In the genomic region with DNA sequence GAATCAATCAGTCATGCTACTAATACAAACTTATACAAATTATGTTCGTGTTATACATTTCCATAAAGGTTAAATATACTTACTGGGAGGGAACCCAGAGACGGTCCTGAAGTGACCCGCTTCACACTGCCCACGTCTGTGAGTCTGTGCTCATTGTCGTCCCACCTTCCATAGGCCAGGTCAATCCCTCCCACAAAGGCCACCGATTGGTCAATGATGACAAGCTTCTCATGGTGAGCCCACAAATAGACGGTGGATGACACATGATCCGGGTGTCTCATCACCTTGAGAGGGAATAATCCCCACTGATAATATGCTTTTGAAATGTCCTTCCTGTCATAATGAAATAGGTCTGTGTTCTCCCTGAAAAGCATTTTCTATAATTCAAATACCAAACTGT, we compare ENCODE assay signal across 19 cellular contexts.
DNase-seq lines count a peak whose midpoint lies in the region; ATAC-seq and TF ChIP-seq lines count a peak whose summit lies in the region.
"Had no signal": no experiment of that assay in that cellular context is flagged by ENCODE, and none has a peak within 500 bp of the region (broad histone marks: within the 10 kb centered on the region; RNA-seq: fewer than 3 reads in every experiment).

No MANE protein-coding gene starts in this region.

- no peak for TF ChIP-seq CTCF in nephron (IDR thresholded peaks at IDR 0.05; ENCODE audit: unreplicated experiment in 3 of 3)
- no peak for TF ChIP-seq CTCF in activated CD8-positive, alpha-beta T cell treated with anti-CD3 and anti-CD28 coated beads for 36 hours (IDR thresholded peaks at IDR 0.05)
- no peak for TF ChIP-seq CTCF in dorsolateral prefrontal cortex (IDR thresholded peaks at IDR 0.05 in 54 of 56, conservative IDR thresholded peaks at IDR 0.05 in 2 of 56; ENCODE audit: low read depth in 1 of 56, partially characterized antibody in 56 of 56)

- POLR2A ChIA-PET in activated CD8-positive, alpha-beta T cell treated with anti-CD3 and anti-CD28 coated beads for 36 hours (lab: Charles Lee): no interaction called here

- DNase-seq in ELR (ENCODE audit: low read depth): peak; percentile 27
- DNase-seq in SK-MEL-5 (ENCODE audit: low read depth, low spot score): peak; percentile 11
- DNase-seq in left cardiac atrium: peak; percentile 42
- DNase-seq in activated CD8-positive, alpha-beta T cell treated with anti-CD3 and anti-CD28 coated beads for 36 hours: no peak
- no peak for DNase-seq in dorsolateral prefrontal cortex
- DNase-seq: CD8-positive, alpha-beta memory T cell; DMS53; EL; KG1; NCI-H1092 treated with DMSO at 0.1 percent for 48 hours; NCI-H1436 treated with DMSO at 0.1 percent for 48 hours; NCI-H1930; NCI-H2227 treated with DMSO at 0.1 percent for 48 hours; NCI-H510A; OCI-M1 had no signal

- H3K27me3 ChIP-seq in dorsolateral prefrontal cortex: no peaks in the 10 kb centered on the region

- no peak overlapping the region for H3K4me3 ChIP-seq in dorsolateral prefrontal cortex

- H3K27me3 Mint-ChIP-seq in nephron (ENCODE audit: low read depth): no peaks in the 10 kb centered on the region
- H3K27me3 Mint-ChIP-seq in activated CD8-positive, alpha-beta T cell treated with anti-CD3 and anti-CD28 coated beads for 36 hours: peaks cover 18% of the 10 kb centered on the region

- intact Hi-C loops in left cardiac atrium (cut with DNase I): no loop called here
- intact Hi-C loops in activated CD8-positive, alpha-beta T cell treated with anti-CD3 and anti-CD28 coated beads for 36 hours (cut with micrococcal nuclease): no loop called here
- intact Hi-C loops in dorsolateral prefrontal cortex (cut with DNase I): no loop called here

- peak overlapping the region in 3 of 59 donors; percentile 1 to 27 (median 16) for H3K27ac ChIP-seq in dorsolateral prefrontal cortex
- H3K27ac ChIP-seq: C4-2B had no signal

- no peaks in the 10 kb centered on the region for H3K9me3 Mint-ChIP-seq in nephron
- H3K9me3 Mint-ChIP-seq in activated CD8-positive, alpha-beta T cell treated with anti-CD3 and anti-CD28 coated beads for 36 hours: no peaks in the 10 kb centered on the region
- H3K9me3 Mint-ChIP-seq: CD8-positive, alpha-beta memory T cell had no signal

- in situ Hi-C loops in SK-MEL-5 (cut with HindIII; ENCODE audit: low pct_unique_long_range_greater_than_20kb, low sequenced_read_pairs): no loop called here

- ATAC-seq in left cardiac atrium (peak; percentile 61 to 94), GM18505 (IDR thresholded peaks at IDR 0.05; ENCODE audit: unreplicated experiment) (no peak)
- no peak for ATAC-seq in activated CD8-positive, alpha-beta T cell treated with anti-CD3 and anti-CD28 coated beads for 36 hours
- ATAC-seq: HepG2 had no signal

- no peak for TF ChIP-seq POLR2A in GM18505 (IDR thresholded peaks at IDR 0.05; ENCODE audit: borderline replicate concordance, extremely low read depth, insufficient read depth, insufficient read length)

- H3K27ac Mint-ChIP-seq in nephron: peak overlapping the region in 2 of 3 experiments; percentile 65 to 78
- no peak overlapping the region for H3K27ac Mint-ChIP-seq in activated CD8-positive, alpha-beta T cell treated with anti-CD3 and anti-CD28 coated beads for 36 hours
- H3K27ac Mint-ChIP-seq: CD8-positive, alpha-beta memory T cell had no signal

- CTCF ChIA-PET in activated CD8-positive, alpha-beta T cell treated with anti-CD3 and anti-CD28 coated beads for 36 hours (lab: Charles Lee): interaction anchor here (1.0 to 1.3 kb wide), 2 partner anchors 31 to 84 kb away, joined by 3 to 6 read pairs; no protein-coding TSS in a partner anchor

- H3K4me1 Mint-ChIP-seq in nephron: peaks cover 16% of the 10 kb centered on the region
- H3K4me1 Mint-ChIP-seq in activated CD8-positive, alpha-beta T cell treated with anti-CD3 and anti-CD28 coated beads for 36 hours (ENCODE audit: low read depth): peaks cover 12% of the 10 kb centered on the region

- H3K4me3 Mint-ChIP-seq in nephron: no peak overlapping the region
- no peak overlapping the region for H3K4me3 Mint-ChIP-seq in activated CD8-positive, alpha-beta T cell treated with anti-CD3 and anti-CD28 coated beads for 36 hours
- H3K4me3 Mint-ChIP-seq: CD8-positive, alpha-beta memory T cell had no signal

- H3K36me3 Mint-ChIP-seq in nephron (ENCODE audit: low read depth): peaks cover 18% of the 10 kb centered on the region
- no peaks in the 10 kb centered on the region for H3K36me3 Mint-ChIP-seq in activated CD8-positive, alpha-beta T cell treated with anti-CD3 and anti-CD28 coated beads for 36 hours (ENCODE audit: low read depth)

Comparison
In these comparisons a context has a peak if more than half of its experiments do, and no peak if none do; other contexts are left out.
1. DNase-seq: peak in ELR (single experiment), SK-MEL-5 (single experiment) and left cardiac atrium (single experiment); none in activated CD8-positive, alpha-beta T cell treated with anti-CD3 and anti-CD28 coated beads for 36 hours (single experiment) and dorsolateral prefrontal cortex (0 of 10).
2. ATAC-seq: peak in left cardiac atrium (2 of 2); none in activated CD8-positive, alpha-beta T cell treated with anti-CD3 and anti-CD28 coated beads for 36 hours (single experiment) and GM18505 (single experiment).